ENCODE assay signal across 10 cellular contexts in genomic region chr3:107690522-107691138, GRCh38.
A peak's percentile ranks its signal among the peaks of the same experiment; 100 is the strongest.
DNase-seq lines count a peak whose midpoint lies in the region; ATAC-seq and TF ChIP-seq lines count a peak whose summit lies in the region.
"Had no signal": no experiment of that assay in that cellular context is flagged by ENCODE, and none has a peak within 500 bp of the region (broad histone marks: within the 10 kb centered on the region; RNA-seq: fewer than 3 reads in every experiment).

No MANE protein-coding gene starts in this region.

- no peak overlapping the region for H3K4me3 Mint-ChIP-seq in CD4-positive, alpha-beta T cell

- no peak overlapping the region for H3K27ac Mint-ChIP-seq in CD4-positive, alpha-beta T cell

- no peaks in the 10 kb centered on the region for H3K36me3 Mint-ChIP-seq in CD4-positive, alpha-beta T cell (ENCODE audit: low read depth)

- H3K4me1 ChIP-seq in esophagus squamous epithelium: peaks cover 0 to 9% (median 0%) of the 10 kb centered on the region in 3 donors
- H3K4me1 ChIP-seq in ovary (ENCODE audit: insufficient read depth): no peaks in the 10 kb centered on the region
- peaks cover 5% of the 10 kb centered on the region for H3K4me1 ChIP-seq in suprapubic skin
- H3K4me1 ChIP-seq: SJCRH30 had no signal

- TF ChIP-seq POLR2A in esophagus squamous epithelium (IDR thresholded peaks at IDR 0.05) (no peak), ovary (IDR thresholded peaks at IDR 0.05) (no peak), suprapubic skin (IDR thresholded peaks at IDR 0.05) (no peak)

- POLR2A ChIA-PET in CD4-positive, alpha-beta T cell (lab: Charles Lee): interaction anchor here (1.0 to 1.1 kb wide), 2 partner anchors 9 to 16 kb away, joined by 3 read pairs; no protein-coding TSS in a partner anchor

- H3K9me3 Mint-ChIP-seq in CD4-positive, alpha-beta T cell: no peaks in the 10 kb centered on the region

- CTCF ChIA-PET in CD4-positive, alpha-beta T cell (lab: Charles Lee): interaction anchor here (0.7 to 2.7 kb wide), 12 partner anchors 9 to 109 kb away, joined by 3 to 16 read pairs (median 4); no protein-coding TSS in a partner anchor

- peak; percentile 59 for TF ChIP-seq CTCF in CD4-positive, alpha-beta T cell (IDR thresholded peaks at IDR 0.05)
- TF ChIP-seq CTCF in esophagus squamous epithelium (IDR thresholded peaks at IDR 0.05): peak; percentile 19 to 53 (median 46)
- peak in 2 of 3 donors; percentile 29 to 33 for TF ChIP-seq CTCF in ovary (IDR thresholded peaks at IDR 0.05)
- peak in 1 of 2 donors; percentile 21 for TF ChIP-seq CTCF in suprapubic skin (IDR thresholded peaks at IDR 0.05)

- peaks cover 37% of the 10 kb centered on the region for H3K4me1 Mint-ChIP-seq in CD4-positive, alpha-beta T cell (ENCODE audit: low read depth)

- no peak overlapping the region for H3K4me3 ChIP-seq in esophagus squamous epithelium
- H3K4me3 ChIP-seq in ovary: no peak overlapping the region
- H3K4me3 ChIP-seq in suprapubic skin: no peak overlapping the region
- H3K4me3 ChIP-seq: SJCRH30 had no signal

- DNase-seq in CD4-positive, alpha-beta T cell: no peak
- DNase-seq in Kasumi-1 (lab: John Stamatoyannopoulos, UW) (peak; percentile 70 to 78), SK-N-DZ (ENCODE audit: low spot score) (peak; percentile 47), esophagus squamous epithelium (lab: John Stamatoyannopoulos, UW) (no peak), ovary (no peak), suprapubic skin (ENCODE audit: low spot score in 2 of 2) (no peak)
- DNase-seq: right cardiac atrium had no signal

- H3K27me3 Mint-ChIP-seq in CD4-positive, alpha-beta T cell: no peaks in the 10 kb centered on the region

- no peaks in the 10 kb centered on the region for H3K27me3 ChIP-seq in CD4-positive, alpha-beta T cell (ENCODE audit: control insufficient read depth, insufficient read depth, low read length)
- H3K27me3 ChIP-seq in esophagus squamous epithelium: no peaks in the 10 kb centered on the region
- no peaks in the 10 kb centered on the region for H3K27me3 ChIP-seq in ovary
- H3K27me3 ChIP-seq in suprapubic skin: no peaks in the 10 kb centered on the region
- H3K27me3 ChIP-seq: SJCRH30 had no signal

- H3K36me3 ChIP-seq in esophagus squamous epithelium (no peaks in the 10 kb centered on the region), ovary (no peaks in the 10 kb centered on the region), suprapubic skin (no peaks in the 10 kb centered on the region)
- H3K36me3 ChIP-seq: SJCRH30 had no signal

- H3K9me3 ChIP-seq in CD4-positive, alpha-beta T cell (ENCODE audit: control insufficient read depth, low read length): no peaks in the 10 kb centered on the region
- H3K9me3 ChIP-seq in esophagus squamous epithelium: no peaks in the 10 kb centered on the region
- H3K9me3 ChIP-seq in ovary: no peaks in the 10 kb centered on the region
- no peaks in the 10 kb centered on the region for H3K9me3 ChIP-seq in suprapubic skin
- H3K9me3 ChIP-seq: SJCRH30 had no signal

- H3K27ac ChIP-seq in CD4-positive, alpha-beta T cell (ENCODE audit: low read depth, low read length): no peak overlapping the region
- H3K27ac ChIP-seq in esophagus squamous epithelium: no peak overlapping the region
- no peak overlapping the region for H3K27ac ChIP-seq in ovary
- no peak overlapping the region for H3K27ac ChIP-seq in suprapubic skin
- H3K27ac ChIP-seq: SJCRH30 had no signal

- 15 to 50% methylated on average over 1 to 2 of the region's 2 CpGs for WGBS in esophagus squamous epithelium, 2 donors
- WGBS in ovary, 3 donors: 30 to 45% (median 36%) methylated on average over 2 of the region's 2 CpGs
- 50% methylated on average over 2 of the region's 2 CpGs for WGBS in suprapubic skin

- no peak for TF ChIP-seq EP300 in ovary (IDR thresholded peaks at IDR 0.05)
- TF ChIP-seq EP300 in suprapubic skin (IDR thresholded peaks at IDR 0.05): no peak

- peak; percentile 73 for ATAC-seq in CD4-positive, alpha-beta T cell (ENCODE audit: poor library complexity)
- peak; percentile 91 for ATAC-seq in GM19351 (IDR thresholded peaks at IDR 0.05; ENCODE audit: unreplicated experiment)
- ATAC-seq in GM19324 (IDR thresholded peaks at IDR 0.05; ENCODE audit: low FRiP score, unreplicated experiment): no peak

- intact Hi-C loops in CD4-positive, alpha-beta T cell (cut with DNase I, micrococcal nuclease): no loop called here
- intact Hi-C loops in esophagus squamous epithelium (cut with DNase I): no loop called here
- intact Hi-C loops in ovary (cut with DNase I): no loop called here

Comparison
In these comparisons a context has a peak if more than half of its experiments do, and no peak if none do; other contexts are left out.
1. DNase-seq: peak in Kasumi-1 (2 of 2) and SK-N-DZ (single experiment); none in CD4-positive, alpha-beta T cell (0 of 10), esophagus squamous epithelium (single experiment), ovary (0 of 5) and suprapubic skin (0 of 2).